ENCODE assay signal across 8 cellular contexts in genomic region chr2:177393381-177393780, GRCh38. TPM values are rescaled to one million over a fixed set of nuclear protein-coding genes. Genes with fewer than 3 reads are reported as not detected.
DNase-seq lines count a peak whose midpoint lies in the region; ATAC-seq and TF ChIP-seq lines count a peak whose summit lies in the region.

No MANE protein-coding gene starts in this region.

- H3K9me3 Mint-ChIP-seq in brain, result peaks cover 0 to 2% (median 0%) of the 10 kb centered on the region in 5 experiments

- H3K4me1 ChIP-seq in urinary bladder (ENCODE audit: insufficient read depth), result peaks cover 2% of the 10 kb centered on the region

- H3K27me3 Mint-ChIP-seq in brain, result peaks cover 3% of the 10 kb centered on the region

- H3K36me3 ChIP-seq in urinary bladder (ENCODE audit: insufficient read depth), result no peaks in the 10 kb centered on the region

- peak overlapping the region; percentile 69 to 93 (median 87) for H3K27ac Mint-ChIP-seq in brain

- peak; percentile 23 for DNase-seq in DMS53 treated with DMSO at 0.1 percent for 48 hours (lab: John Stamatoyannopoulos, UW; ENCODE audit: unreplicated experiment)
- peak; percentile 28 for DNase-seq in M059J (ENCODE audit: low read depth)
- DNase-seq in lung microvascular endothelial cell (ENCODE audit: low read depth in 2 of 2), result peak; percentile 27 to 28
- no peak for DNase-seq in stimulated activated naive CD4-positive, alpha-beta T cell treated with Interleukin-2 at 50 U/mL for 16 hours (lab: John Stamatoyannopoulos, UW)

- H3K27ac ChIP-seq in urinary bladder (ENCODE audit: low read depth), result no peak overlapping the region

- H3K36me3 Mint-ChIP-seq in brain, result peaks cover 9% of the 10 kb centered on the region

- TF ChIP-seq CTCF in brain (conservative IDR thresholded peaks at IDR 0.05), result no peak

- H3K4me3 Mint-ChIP-seq in brain, result peak overlapping the region; percentile 89 to 95 (median 92)

- peak overlapping the region; percentile 66 for H3K4me3 ChIP-seq in urinary bladder (ENCODE audit: low read depth, low read length)

- no peak for ATAC-seq in activated CD4-positive, CD25-positive, alpha-beta regulatory T cell treated with anti-CD3 and anti-CD28 coated beads, Interleukin-2, amount 50 U/mL, for 24 hours
- ATAC-seq in GM19328 (IDR thresholded peaks at IDR 0.05; ENCODE audit: unreplicated experiment), result no peak

- peaks cover 48% of the 10 kb centered on the region for H3K4me1 Mint-ChIP-seq in brain

- WGBS in urinary bladder, result 17% methylated on average over 6 of the region's 6 CpGs

RNA-seq across cellular contexts. Expression of gene AGPS, which starts 0.8 kb away (rescaled TPM):
- 32.2 and 46.7 TPM in 2 replicates for total RNA-seq in M059J (2014; rRNA removed; shearing (Covaris generic))
- 8.4 TPM for polyA plus RNA-seq in brain (ENCODE audit: insufficient read depth, low read depth, low replicate concordance)
- total RNA-seq in lung microvascular endothelial cell, result 34.2 and 46.0 TPM in 2 replicates
- total RNA-seq in urinary bladder, result 69.7 TPM
- polyA plus RNA-seq in urinary bladder, result 11.2 TPM
